Comparison of ENCODE assay signal across 8 cellular contexts in the genomic region with DNA sequence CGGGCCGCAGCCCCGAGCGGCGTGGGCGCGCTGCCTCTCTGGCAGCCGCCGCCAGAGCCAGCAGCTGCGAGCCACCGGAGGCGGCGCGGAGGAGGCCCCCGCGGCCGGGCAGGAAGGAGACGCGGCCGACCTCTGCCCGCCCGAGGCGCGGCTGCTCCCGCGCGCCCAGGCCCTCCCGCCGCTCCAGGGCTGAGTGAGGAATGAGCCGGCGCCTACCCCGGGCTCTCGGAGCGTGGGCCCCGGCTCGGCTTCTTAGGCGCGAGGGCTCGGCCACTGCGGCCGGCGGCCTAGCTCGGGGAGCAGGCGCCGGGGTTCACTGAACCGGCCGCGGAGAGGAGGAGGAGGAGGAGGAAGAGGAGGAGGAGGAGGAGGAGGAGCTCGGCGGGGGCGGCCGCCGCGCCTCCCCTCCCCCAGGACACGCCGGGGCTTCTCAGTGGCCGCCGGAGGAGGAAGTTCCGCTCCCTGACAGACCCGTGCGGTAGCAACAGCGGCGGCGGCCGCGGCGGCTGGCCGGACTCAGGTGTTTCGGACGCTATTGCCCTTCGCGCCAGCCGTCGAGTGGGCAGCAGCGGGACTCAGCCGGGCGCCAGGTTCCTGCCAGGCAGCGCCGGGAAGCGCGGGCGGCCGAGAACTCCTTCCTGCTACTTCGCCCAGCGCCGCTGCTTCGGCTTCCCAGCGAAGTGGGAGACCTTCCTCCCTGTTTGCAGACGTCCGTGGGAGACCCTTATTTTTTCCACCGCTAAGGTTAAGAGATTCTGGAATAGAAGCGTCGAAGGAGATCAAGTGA. TPM values are rescaled to one million over a fixed set of nuclear protein-coding genes. Genes with fewer than 3 reads are reported as not detected.
DNase-seq lines count a peak whose midpoint lies in the region; ATAC-seq, FAIRE-seq and TF ChIP-seq lines count a peak whose summit lies in the region.

A gene (plus strand): TSS at position 468 of the 787 bp plus-strand sequence. CDS start 735 bp downstream, outside the sequence.

- H3K4me3 Mint-ChIP-seq in endothelial cell (ENCODE audit: unreplicated experiment), result peak within 1 kb of the TSS; percentile 97

- no peaks in the 10 kb centered on the region for H3K9me3 ChIP-seq in NT2/D1 (ENCODE audit: insufficient read depth, low read length)

- TF ChIP-seq CTCF in C4-2B (conservative IDR thresholded peaks at IDR 0.05) (no peak; the same call in 1 of the 2 replicates), endothelial cell (IDR thresholded peaks at IDR 0.05; ENCODE audit: unreplicated experiment) (no peak)

- peak within 1 kb of the TSS; percentile 97 for H3K9ac ChIP-seq in NT2/D1 (ENCODE audit: insufficient read length, low read depth)

- peak within 1 kb of the TSS; percentile 95 for H3K27ac Mint-ChIP-seq in endothelial cell (ENCODE audit: unreplicated experiment)

- H3K4me3 ChIP-seq in NT2/D1 (ENCODE audit: insufficient read length, low read depth), result peak within 1 kb of the TSS; percentile 85

- peak; percentile 51 for FAIRE-seq in GM19239 (lab: Jason Lieb, UNC)

- no peaks in the 10 kb centered on the region for H3K4me1 ChIP-seq in NT2/D1 (ENCODE audit: insufficient read depth, insufficient read length)

- H3K9me3 Mint-ChIP-seq in endothelial cell (ENCODE audit: unreplicated experiment), result peaks cover 4% of the 10 kb centered on the region

- H3K4me1 Mint-ChIP-seq in endothelial cell (ENCODE audit: unreplicated experiment), result peaks cover 41% of the 10 kb centered on the region

- peak; percentile 59 for ATAC-seq in HG03442 (IDR thresholded peaks at IDR 0.05; ENCODE audit: unreplicated experiment)

- no peaks in the 10 kb centered on the region for H3K36me3 ChIP-seq in NT2/D1 (ENCODE audit: insufficient read depth, insufficient read length, low read length)

- DNase-seq in GM19239 (ENCODE audit: insufficient read length, low spot score) (peak; percentile 47), NT2/D1 (ENCODE audit: low read depth, low spot score) (peak; percentile 69), activated T-cell treated with anti-CD3 and anti-CD28 coated beads for 1 hour (ENCODE audit: low read depth) (peak; percentile 58), endothelial cell (ENCODE audit: low spot score) (peak; percentile 74), middle frontal gyrus (ENCODE audit: extremely low spot score, low spot score) (peak; percentile 53)
- peak; percentile 53 to 55 for DNase-seq in stimulated activated CD8-positive, alpha-beta memory T cell treated with anti-CD3 and anti-CD28 coated beads, Interleukin-4, amount 100 ng/mL, for 1 hour (ENCODE audit: low read depth in 2 of 2, low spot score in 1 of 2)

- H3K36me3 Mint-ChIP-seq in endothelial cell (ENCODE audit: low read depth, unreplicated experiment), result peaks cover 8% of the 10 kb centered on the region

- peaks cover 13% of the 10 kb centered on the region for H3K27me3 Mint-ChIP-seq in endothelial cell (ENCODE audit: unreplicated experiment)

- peaks cover 2% of the 10 kb centered on the region for H3K27me3 ChIP-seq in NT2/D1 (ENCODE audit: insufficient read depth, insufficient read length)

- H3K27ac ChIP-seq in C4-2B, result peak within 1 kb of the TSS; percentile 96

RNA-seq across cellular contexts. Expression of the gene that starts here (rescaled TPM):
- total RNA-seq in endothelial cell (ENCODE audit: unreplicated experiment), result 36.4 TPM

Comparison
In these comparisons a context has a peak if more than half of its experiments do, and no peak if none do; other contexts are left out.
1. Peak in every context shown above with its lines: DNase-seq, ATAC-seq, H3K4me3 ChIP-seq and H3K27ac ChIP-seq.